ENCODE assay signal across 8 cellular contexts in the genomic region with DNA sequence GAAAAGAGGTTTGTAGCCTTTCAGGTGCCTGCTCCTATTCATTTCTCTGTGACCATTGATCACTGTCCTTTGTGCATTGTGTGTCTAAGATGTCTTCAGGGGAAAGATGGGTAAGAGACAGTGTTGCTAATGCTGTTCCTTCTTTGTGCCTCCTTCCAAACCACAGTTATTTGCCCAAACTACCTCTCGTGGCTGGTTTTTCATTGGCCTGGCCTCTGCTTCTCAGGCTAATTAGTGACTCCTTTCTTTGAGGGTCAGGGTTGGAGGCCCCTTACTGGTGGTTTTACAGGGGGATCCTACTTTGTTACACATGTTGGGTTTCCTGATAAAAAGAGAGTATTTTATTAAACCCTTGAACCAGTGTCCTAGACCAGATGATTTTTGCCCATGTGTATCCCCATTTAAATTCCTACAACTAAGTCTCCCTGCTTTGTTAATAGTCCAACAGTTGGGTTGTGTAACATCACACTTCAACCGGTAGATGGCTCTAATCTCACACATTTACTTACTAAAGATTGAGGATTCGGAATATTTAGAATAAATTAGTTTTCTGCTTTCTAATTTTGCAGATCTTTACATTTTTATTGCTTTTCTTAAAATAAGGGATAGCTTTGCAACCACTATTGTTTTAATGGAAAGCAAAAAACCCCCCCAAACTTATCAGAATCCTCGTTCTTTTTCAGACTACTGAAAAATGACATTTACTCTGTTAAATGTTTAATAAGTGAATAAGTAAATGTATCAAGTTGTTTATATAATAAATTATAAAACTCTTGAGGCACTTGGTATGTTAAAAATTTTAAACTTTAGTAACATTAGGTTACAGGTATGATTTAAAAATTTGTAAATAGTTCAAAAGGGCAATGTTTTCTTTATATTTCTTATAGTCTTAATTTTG. TPM values are rescaled to one million over a fixed set of nuclear protein-coding genes. Genes with fewer than 3 reads are reported as not detected.
DNase-seq lines count a peak whose midpoint lies in the region; ATAC-seq and TF ChIP-seq lines count a peak whose summit lies in the region.

No MANE protein-coding gene starts in this region.

- TF ChIP-seq EP300 in suprapubic skin (IDR thresholded peaks at IDR 0.05), result no peak

- H3K4me2 ChIP-seq in GM23248 (ENCODE audit: unreplicated experiment), result peak overlapping the region; percentile 98

- peaks cover 61% of the 10 kb centered on the region for H3K79me2 ChIP-seq in GM23248 (ENCODE audit: insufficient read depth)

- no peaks in the 10 kb centered on the region for H3K9me3 Mint-ChIP-seq in CD4-positive, alpha-beta T cell
- peaks cover 4% of the 10 kb centered on the region for H3K9me3 Mint-ChIP-seq in MCF 10A (ENCODE audit: unreplicated experiment)

- POLR2A ChIA-PET in CD4-positive, alpha-beta T cell (lab: Charles Lee), result interaction anchor here (0.7 to 2.9 kb wide), 3 partner anchors 95 to 207 kb away, joined by 3 to 24 read pairs (median 5); a partner anchor contains a TSS
- POLR2A ChIA-PET in MCF 10A (lab: Yijun Ruan, JAX), result interaction anchor here (1.4 to 4.7 kb wide), 4 partner anchors 75 to 207 kb away, joined by 4 to 49 read pairs (median 18); a partner anchor contains a TSS

- H3K36me3 Mint-ChIP-seq in CD4-positive, alpha-beta T cell (ENCODE audit: low read depth), result peaks cover 28% of the 10 kb centered on the region
- peaks cover 5% of the 10 kb centered on the region for H3K36me3 Mint-ChIP-seq in MCF 10A (ENCODE audit: insufficient read depth, unreplicated experiment)

- no peak for DNase-seq in CD4-positive, alpha-beta T cell
- DNase-seq in GM23248 (peak; percentile 80), NCI-H82 (lab: John Stamatoyannopoulos, UW) (peak; percentile 59), MCF 10A (ENCODE audit: unreplicated experiment) (peak; percentile 64), kidney tubule cell (ENCODE audit: low spot score) (peak; percentile 57), suprapubic skin (ENCODE audit: low spot score in 2 of 2) (no peak), T-helper 9 cell (no peak)

- no peaks in the 10 kb centered on the region for H3K9me2 ChIP-seq in GM23248 (ENCODE audit: insufficient read depth)

- H3K9ac ChIP-seq in GM23248, result peak overlapping the region; percentile 73

- H3F3A ChIP-seq in GM23248 (ENCODE audit: insufficient read depth), result peaks cover 27% of the 10 kb centered on the region

- H2AFZ ChIP-seq in GM23248, result 0 out of 2 replicates have a peak overlapping the region, but pooled peaks have one; percentile 9

- H3K4me3 ChIP-seq in GM23248 (peak overlapping the region; percentile 96), suprapubic skin (peak overlapping the region; percentile 95)

- no peaks in the 10 kb centered on the region for H3K27me3 Mint-ChIP-seq in CD4-positive, alpha-beta T cell
- no peaks in the 10 kb centered on the region for H3K27me3 Mint-ChIP-seq in MCF 10A (ENCODE audit: insufficient read depth, unreplicated experiment)

- H3K4me1 ChIP-seq in GM23248 (ENCODE audit: insufficient read depth), result peaks cover 29% of the 10 kb centered on the region
- peaks cover 43% of the 10 kb centered on the region for H3K4me1 ChIP-seq in suprapubic skin

- no peaks in the 10 kb centered on the region for H3K36me3 ChIP-seq in GM23248 (ENCODE audit: low read depth)
- peaks cover 9% of the 10 kb centered on the region for H3K36me3 ChIP-seq in suprapubic skin

- no peak for TF ChIP-seq POLR2A in suprapubic skin (IDR thresholded peaks at IDR 0.05)

- BruUV-seq in MCF 10A (replicated peaks; lab: Mats Ljungman, UMichigan), result TSS peak; percentile 80

- H3K4me3 Mint-ChIP-seq in CD4-positive, alpha-beta T cell, result peak overlapping the region; percentile 86
- H3K4me3 Mint-ChIP-seq in MCF 10A (ENCODE audit: unreplicated experiment), result peak overlapping the region; percentile 92

- TF ChIP-seq CTCF in CD4-positive, alpha-beta T cell (IDR thresholded peaks at IDR 0.05), result peak; percentile 92
- peak; percentile 50 for TF ChIP-seq CTCF in MCF 10A (IDR thresholded peaks at IDR 0.05; ENCODE audit: unreplicated experiment)
- TF ChIP-seq CTCF in suprapubic skin (IDR thresholded peaks at IDR 0.05), result peak; percentile 60 to 63

- no peaks in the 10 kb centered on the region; the same call in 1 of the 2 replicates for H4K20me1 ChIP-seq in GM23248 (ENCODE audit: insufficient read depth)

- H3K4me1 Mint-ChIP-seq in CD4-positive, alpha-beta T cell (ENCODE audit: low read depth), result peaks cover 54% of the 10 kb centered on the region
- peaks cover 26% of the 10 kb centered on the region for H3K4me1 Mint-ChIP-seq in MCF 10A (ENCODE audit: insufficient read depth, unreplicated experiment)

- no peaks in the 10 kb centered on the region for H3K27me3 ChIP-seq in CD4-positive, alpha-beta T cell (ENCODE audit: control insufficient read depth, insufficient read depth, low read length)
- H3K27me3 ChIP-seq in GM23248 (replicated peaks; ENCODE audit: insufficient read depth) (no peaks in the 10 kb centered on the region), suprapubic skin (no peaks in the 10 kb centered on the region)

- WGBS in GM23248 (ENCODE audit: low coverage in 1 of 2, low lambda C conversion rate in 2 of 2, missing lambda C conversion rate in 2 of 2), 2 experiments, result 1 to 3% methylated on average over 4 of the region's 4 CpGs
- 9% methylated on average over 4 of the region's 4 CpGs for WGBS in suprapubic skin

- CTCF ChIA-PET in CD4-positive, alpha-beta T cell (lab: Charles Lee), result no interaction called here
- CTCF ChIA-PET in MCF 10A (lab: Yijun Ruan, JAX), result interaction anchor here (0.6 to 3.6 kb wide), 18 partner anchors 9 to 1001 kb away, joined by 3 to 27 read pairs (median 4); a partner anchor contains a TSS

- in situ Hi-C loops in GM23248 (cut with MboI), result no loop called here

- H3K27ac ChIP-seq in CD4-positive, alpha-beta T cell (ENCODE audit: low read depth, low read length), result no peak overlapping the region
- H3K27ac ChIP-seq in GM23248 (peak overlapping the region; percentile 36), suprapubic skin (no peak overlapping the region)

- intact Hi-C loops in CD4-positive, alpha-beta T cell (cut with DNase I, micrococcal nuclease), result loop anchor here (1.0 to 10.0 kb wide), 13 partner anchors 70 to 1757 kb away; a partner anchor contains a TSS
- intact Hi-C loops in MCF 10A (cut with micrococcal nuclease), result loop anchor here (1.0 to 10.0 kb wide), 9 partner anchors 70 to 1747 kb away; a partner anchor contains a TSS

- H3K27ac Mint-ChIP-seq in CD4-positive, alpha-beta T cell, result peak overlapping the region; percentile 90
- peak overlapping the region; percentile 54 for H3K27ac Mint-ChIP-seq in MCF 10A (ENCODE audit: low read depth, unreplicated experiment)

- H3K9me3 ChIP-seq in CD4-positive, alpha-beta T cell (ENCODE audit: control insufficient read depth, low read length), result no peaks in the 10 kb centered on the region
- no peaks in the 10 kb centered on the region for H3K9me3 ChIP-seq in GM23248 (ENCODE audit: low read depth)
- H3K9me3 ChIP-seq in suprapubic skin, result no peaks in the 10 kb centered on the region

- no peak for ATAC-seq in CD4-positive, alpha-beta T cell (ENCODE audit: poor library complexity)
- no peak for ATAC-seq in HG03354 (IDR thresholded peaks at IDR 0.05; ENCODE audit: poor library complexity, severe bottlenecking, unreplicated experiment)

RNA-seq across cellular contexts. Expression of a gene that starts 2.4 kb away (rescaled TPM):
- total RNA-seq in CD4-positive, alpha-beta T cell, result 1 to 10 TPM; 7.2 to 7.8 TPM
- total RNA-seq in GM23248 (2014; rRNA removed; shearing (Covaris generic)), result 4.0 and 5.8 TPM in 2 replicates
- 3.0 and 3.3 TPM in 2 replicates for polyA plus RNA-seq in GM23248 (2016; fragmentation: Nextera tagmentation; extraction: Ambion mirVana)
- total RNA-seq in MCF 10A (2022) (9.5 and 15.3 TPM in 2 replicates), suprapubic skin (10 to 100 TPM in 3 of 4 donors, 1 to 10 TPM in 1; 9.4 to 17.3 (median 12.5) TPM)

RNA-seq across cellular contexts. Expression of a gene that starts 32.2 kb away (rescaled TPM):
- not detected for total RNA-seq in CD4-positive, alpha-beta T cell
- 1.6 and 2.1 TPM in 2 replicates for total RNA-seq in GM23248 (2014; rRNA removed; shearing (Covaris generic))
- polyA plus RNA-seq in GM23248 (2016; fragmentation: Nextera tagmentation; extraction: Ambion mirVana), result 2.2 and 2.6 TPM in 2 replicates
- total RNA-seq in MCF 10A (2022) (not detected in 2 replicates), suprapubic skin (1 to 10 TPM; 1.4 to 5.8 (median 5.0) TPM)

Comparison
In these comparisons a context has a peak if more than half of its experiments do, and no peak if none do; other contexts are left out.
1. DNase-seq: peak in GM23248 (single experiment), NCI-H82 (single experiment), MCF 10A (single experiment) and kidney tubule cell (single experiment); none in CD4-positive, alpha-beta T cell (0 of 10), suprapubic skin (0 of 2) and T-helper 9 cell (single experiment).
2. Peak in every context shown above with its lines, with median percentiles within 50 percentile points of each other: CTCF ChIP-seq.